In the genomic region with DNA sequence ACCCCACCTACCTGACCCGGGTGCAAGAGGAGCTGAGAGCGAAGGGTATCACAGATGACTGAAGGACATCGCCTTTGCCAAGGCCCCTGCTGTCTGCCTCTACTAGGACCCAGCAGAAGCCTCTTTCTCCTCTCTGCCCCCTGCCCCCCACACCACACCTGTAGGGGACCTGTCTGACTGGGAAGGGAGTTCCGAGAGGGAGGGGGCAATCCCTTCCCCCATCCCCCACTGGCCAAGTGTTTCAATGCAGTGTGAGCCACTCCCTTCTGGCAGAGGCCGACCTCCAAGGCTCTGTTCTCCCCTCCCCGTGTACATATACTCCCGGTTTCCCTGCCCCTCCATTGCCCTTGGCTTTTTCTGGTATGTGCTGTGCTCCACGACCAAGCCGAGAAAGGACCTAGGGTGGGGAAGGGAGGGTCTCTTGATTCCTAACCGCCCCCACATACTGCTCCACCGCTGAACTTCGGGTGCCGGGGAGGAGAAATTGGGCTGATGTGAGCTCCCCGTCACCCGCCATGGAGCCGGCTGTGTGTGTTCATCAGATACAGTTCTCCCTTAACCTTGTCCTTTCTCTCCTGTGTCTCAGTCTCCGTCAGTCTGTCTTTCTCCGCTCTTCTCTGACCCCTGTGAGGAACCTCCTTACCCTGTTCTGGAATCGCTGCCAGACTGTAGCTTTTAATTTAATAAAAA, we compare ENCODE assay signal across 20 cellular contexts. TPM values are rescaled to one million over a fixed set of nuclear protein-coding genes. Genes with fewer than 3 reads are reported as not detected.
DNase-seq lines count a peak whose midpoint lies in the region; ATAC-seq, FAIRE-seq and TF ChIP-seq lines count a peak whose summit lies in the region.
"Had no signal": no experiment of that assay in that cellular context is flagged by ENCODE, and none has a peak within 500 bp of the region (broad histone marks: within the 10 kb centered on the region; RNA-seq: fewer than 3 reads in every experiment).

No MANE protein-coding gene starts in this region.

- peak overlapping the region in 1 of 10 donors; percentile 25 for H3K4me3 Mint-ChIP-seq in naive thymus-derived CD4-positive, alpha-beta T cell
- H3K4me3 Mint-ChIP-seq: activated naive CD8-positive, alpha-beta T cell treated with anti-CD3 and anti-CD28 coated beads, Interleukin-2, amount 10 ng/mL, durations not matched to agents 7 days and 5 days had no signal

- intact Hi-C loops in naive thymus-derived CD4-positive, alpha-beta T cell (cut with micrococcal nuclease), result no loop called here

- no peak overlapping the region for H3K27ac Mint-ChIP-seq in naive thymus-derived CD4-positive, alpha-beta T cell
- H3K27ac Mint-ChIP-seq: activated naive CD8-positive, alpha-beta T cell treated with anti-CD3 and anti-CD28 coated beads, Interleukin-2, amount 10 ng/mL, durations not matched to agents 7 days and 5 days had no signal

- peaks cover 22% of the 10 kb centered on the region for H3K36me3 ChIP-seq in HUES48 (ENCODE audit: control insufficient read depth, insufficient read depth, low read length)
- no peaks in the 10 kb centered on the region for H3K36me3 ChIP-seq in naive thymus-derived CD4-positive, alpha-beta T cell (ENCODE audit: control insufficient read depth in 2 of 3, insufficient read depth in 3 of 3, low read length in 3 of 3)
- H3K36me3 ChIP-seq: pancreas had no signal

- DNase-seq in coronary artery (ENCODE audit: low spot score) (peak; percentile 71), mesenteric fat pad (ENCODE audit: low spot score) (peak; percentile 64), HTR-8/SVneo (ENCODE audit: insufficient read length, low spot score) (no peak), GDM1 (lab: John Stamatoyannopoulos, UW) (no peak), NCI-H226 (no peak)
- no peak for DNase-seq in naive thymus-derived CD4-positive, alpha-beta T cell
- DNase-seq: activated naive CD8-positive, alpha-beta T cell treated with anti-CD3 and anti-CD28 coated beads, Interleukin-2, amount 10 ng/mL, durations not matched to agents 7 days and 5 days; C1 segment of cervical spinal cord; EL; erythroblast; hypothalamus; KBM-7; mesenchymal stem cell; NCI-H1694; NCI-H446 treated with DMSO at 0.1 percent for 48 hours; pancreas had no signal

- H3K36me3 Mint-ChIP-seq in naive thymus-derived CD4-positive, alpha-beta T cell, result peaks cover 0 to 13% (median 0%) of the 10 kb centered on the region in 5 donors

- H3K27ac ChIP-seq in HUES48 (ENCODE audit: low read depth, low read length) (no peak overlapping the region), coronary artery (peak overlapping the region; percentile 97 to 98), temporal lobe (ENCODE audit: low read depth, low read length) (peak overlapping the region; percentile 9)
- H3K27ac ChIP-seq in naive thymus-derived CD4-positive, alpha-beta T cell (ENCODE audit: low read depth, low read length), result no peak overlapping the region
- H3K27ac ChIP-seq: pancreas had no signal

- POLR2A ChIA-PET in naive thymus-derived CD4-positive, alpha-beta T cell (lab: Charles Lee), result interaction anchor here (0.9 to 1.0 kb wide), 2 partner anchors 18 to 19 kb away, joined by 3 to 4 read pairs; a partner anchor contains a TSS

- H3K9ac ChIP-seq in HUES48 (ENCODE audit: low read depth, low read length), result no peak overlapping the region

- CTCF ChIA-PET in naive thymus-derived CD4-positive, alpha-beta T cell (lab: Charles Lee), result interaction anchor here (1.0 kb wide), 1 partner anchor 151 kb away, joined by 3 read pairs; no protein-coding TSS in a partner anchor

- no peaks in the 10 kb centered on the region for H3K9me3 Mint-ChIP-seq in naive thymus-derived CD4-positive, alpha-beta T cell
- H3K9me3 Mint-ChIP-seq: activated naive CD8-positive, alpha-beta T cell treated with anti-CD3 and anti-CD28 coated beads, Interleukin-2, amount 10 ng/mL, durations not matched to agents 7 days and 5 days had no signal

- no peak for TF ChIP-seq CTCF in coronary artery (IDR thresholded peaks at IDR 0.05)

- peaks cover 0 to 37% (median 12%) of the 10 kb centered on the region in 5 donors for H3K27me3 Mint-ChIP-seq in naive thymus-derived CD4-positive, alpha-beta T cell

- FAIRE-seq in HTR-8/SVneo (lab: Jason Lieb, UNC), result no peak
- FAIRE-seq: GM12892, GM19239, pancreas had no signal

- peaks cover 34% of the 10 kb centered on the region for H3K27me3 ChIP-seq in HUES48 (ENCODE audit: control insufficient read depth, insufficient read depth, low read length)
- peaks cover 0 to 2% of the 10 kb centered on the region in 2 donors for H3K27me3 ChIP-seq in naive thymus-derived CD4-positive, alpha-beta T cell (ENCODE audit: control insufficient read depth in 2 of 2, insufficient read depth in 2 of 2, low read length in 2 of 2)
- H3K27me3 ChIP-seq: pancreas had no signal

- H3K4me1 Mint-ChIP-seq in naive thymus-derived CD4-positive, alpha-beta T cell, result peaks cover 7 to 35% (median 22%) of the 10 kb centered on the region in 7 donors

- ATAC-seq in naive thymus-derived CD4-positive, alpha-beta T cell, result no peak
- ATAC-seq: pancreas had no signal

- peaks cover 23% of the 10 kb centered on the region for H3K4me1 ChIP-seq in HUES48 (ENCODE audit: control insufficient read depth, insufficient read depth, low read length)
- peaks cover 10 to 19% of the 10 kb centered on the region in 2 donors for H3K4me1 ChIP-seq in naive thymus-derived CD4-positive, alpha-beta T cell (ENCODE audit: control insufficient read depth in 2 of 2, insufficient read depth in 2 of 2, low read length in 2 of 2)

- H3K9me3 ChIP-seq in HUES48 (ENCODE audit: control insufficient read depth, insufficient read depth, low read length), result no peaks in the 10 kb centered on the region
- H3K9me3 ChIP-seq in naive thymus-derived CD4-positive, alpha-beta T cell (ENCODE audit: control insufficient read depth in 2 of 3, low read length in 3 of 3), result no peaks in the 10 kb centered on the region
- H3K9me3 ChIP-seq: pancreas had no signal

- peak overlapping the region; percentile 78 for H3K4me3 ChIP-seq in HUES48 (ENCODE audit: low read depth, low read length)
- H3K4me3 ChIP-seq in coronary artery, result peak overlapping the region; percentile 86
- H3K4me3 ChIP-seq in naive thymus-derived CD4-positive, alpha-beta T cell (ENCODE audit: low read length), result no peak overlapping the region
- H3K4me3 ChIP-seq: pancreas had no signal

RNA-seq across cellular contexts. Expression of a gene that starts 2.0 kb away (rescaled TPM):
- total RNA-seq in mesenteric fat pad, result 12.8 TPM
- total RNA-seq in temporal lobe, result 23.1 TPM
- total RNA-seq in naive thymus-derived CD4-positive, alpha-beta T cell, result 1 to 10 TPM in 1 of 5 experiments, under 1 TPM in 4; 0.29 to 1.2 (median 0.84) TPM
- not detected for polyA plus RNA-seq in naive thymus-derived CD4-positive, alpha-beta T cell

RNA-seq across cellular contexts. Expression of a gene that starts 4.6 kb away (rescaled TPM):
- total RNA-seq in mesenteric fat pad (7.2 TPM), temporal lobe (47.7 TPM)
- total RNA-seq in naive thymus-derived CD4-positive, alpha-beta T cell, result 10 to 100 TPM; 25.1 to 42.5 (median 35.6) TPM
- 1 to 10 TPM; 5.3 to 6.7 TPM for polyA plus RNA-seq in naive thymus-derived CD4-positive, alpha-beta T cell

RNA-seq across cellular contexts. Expression of a gene that starts 18.2 kb away (rescaled TPM):
- total RNA-seq in mesenteric fat pad (14.3 TPM), temporal lobe (10.3 TPM)
- 10 to 100 TPM; 20.1 to 29.7 (median 21.9) TPM for total RNA-seq in naive thymus-derived CD4-positive, alpha-beta T cell
- 10 to 100 TPM; 18.5 to 29.7 TPM for polyA plus RNA-seq in naive thymus-derived CD4-positive, alpha-beta T cell

RNA-seq across cellular contexts. Expression of a gene that starts 23.8 kb away (rescaled TPM):
- total RNA-seq in mesenteric fat pad, result 2.7 TPM
- 43.8 TPM for total RNA-seq in temporal lobe
- 1 to 10 TPM in 1 of 5 experiments, not detected in 4; 1.4 TPM for total RNA-seq in naive thymus-derived CD4-positive, alpha-beta T cell
- polyA plus RNA-seq in naive thymus-derived CD4-positive, alpha-beta T cell, result not detected

RNA-seq across cellular contexts. Expression of a gene that starts 59.4 kb away (rescaled TPM):
- total RNA-seq in mesenteric fat pad (not detected), temporal lobe (79.9 TPM)
- 1 to 10 TPM in 4 of 5 experiments, under 1 TPM in 1; 0.95 to 1.7 (median 1.0) TPM for total RNA-seq in naive thymus-derived CD4-positive, alpha-beta T cell
- under 1 TPM; 0.06 to 0.09 TPM for polyA plus RNA-seq in naive thymus-derived CD4-positive, alpha-beta T cell

Comparison
In these comparisons a context has a peak if more than half of its experiments do, and no peak if none do; other contexts are left out.
1. H3K27ac ChIP-seq: peak in coronary artery (2 of 2) and temporal lobe (single experiment); none in HUES48 (single experiment) and naive thymus-derived CD4-positive, alpha-beta T cell (single experiment).
2. DNase-seq: peak in coronary artery (single experiment) and mesenteric fat pad (single experiment); none in HTR-8/SVneo (single experiment), GDM1 (single experiment), NCI-H226 (single experiment) and naive thymus-derived CD4-positive, alpha-beta T cell (0 of 9).